In the genomic region with DNA sequence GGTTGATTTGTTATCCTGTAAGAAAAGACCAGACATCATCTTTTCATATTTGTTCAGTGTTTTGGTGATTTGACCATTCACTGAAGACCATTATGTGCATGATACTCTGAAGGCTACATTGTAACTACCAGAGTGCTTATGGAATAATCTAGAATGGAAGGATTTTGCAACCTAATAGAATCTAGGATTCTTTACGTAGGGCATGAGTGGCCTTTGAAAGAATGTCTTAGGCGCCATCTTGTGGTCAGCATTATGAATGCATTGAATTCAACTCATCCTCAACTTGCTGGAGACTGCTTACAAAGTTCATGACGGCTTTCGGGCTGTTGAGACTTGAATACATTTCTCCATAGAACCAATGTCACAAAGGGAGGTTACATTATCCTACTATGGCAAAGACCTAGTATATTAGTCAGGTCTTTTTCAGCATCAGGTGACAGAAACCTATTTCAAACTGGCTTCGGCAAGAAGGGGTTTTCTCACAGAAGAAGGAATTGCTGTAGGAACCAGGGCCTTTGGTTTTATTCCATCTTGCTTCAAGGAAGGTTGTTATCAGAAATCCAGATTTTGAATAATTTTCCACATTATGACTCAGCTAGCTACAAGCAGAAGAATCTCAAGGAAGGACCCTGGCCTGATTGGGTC, we compare ENCODE assay signal across 1 cellular context.
TF ChIP-seq lines count a peak whose summit lies in the region.

No MANE protein-coding gene starts in this region.

TF ChIP-seq in HepG2, 621 proteins besides CTCF, POLR2A, EP300 and RAD21 (continued from another document):
- TF ChIP-seq ZNF33A (CRISPR knock-in tag; IDR thresholded peaks at IDR 0.05; ENCODE audit: borderline replicate concordance): no peak
- no peak for TF ChIP-seq EZH2 (conservative IDR thresholded peaks at IDR 0.05; ENCODE audit: low read depth, low read length)
- TF ChIP-seq, protein P1, sequence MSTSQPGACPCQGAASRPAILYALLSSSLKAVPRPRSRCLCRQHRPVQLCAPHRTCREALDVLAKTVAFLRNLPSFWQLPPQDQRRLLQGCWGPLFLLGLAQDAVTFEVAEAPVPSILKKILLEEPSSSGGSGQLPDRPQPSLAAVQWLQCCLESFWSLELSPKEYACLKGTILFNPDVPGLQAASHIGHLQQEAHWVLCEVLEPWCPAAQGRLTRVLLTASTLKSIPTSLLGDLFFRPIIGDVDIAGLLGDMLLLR (CRISPR knock-in tag; IDR thresholded peaks at IDR 0.05): no peak
- TF ChIP-seq IRF2 (CRISPR knock-in tag; IDR thresholded peaks at IDR 0.05): no peak
- no peak for TF ChIP-seq PRDM15 (CRISPR knock-in tag; IDR thresholded peaks at IDR 0.05)
- peak; percentile 92 for TF ChIP-seq STAG1 (CRISPR knock-in tag; IDR thresholded peaks at IDR 0.05)
- TF ChIP-seq KLF16 (CRISPR knock-in tag; IDR thresholded peaks at IDR 0.05): no peak
- 0 out of 2 replicates have a peak, but pooled peaks have one; percentile 19 for TF ChIP-seq ARID5B (CRISPR knock-in tag; IDR thresholded peaks at IDR 0.05)
- TF ChIP-seq MLLT10 (CRISPR knock-in tag; IDR thresholded peaks at IDR 0.05): no peak
- no peak for TF ChIP-seq ZNF629 (CRISPR knock-in tag; conservative IDR thresholded peaks at IDR 0.05)
- TF ChIP-seq PAX8 (CRISPR knock-in tag; IDR thresholded peaks at IDR 0.05; ENCODE audit: borderline replicate concordance): no peak
- TF ChIP-seq ZFP1 (CRISPR knock-in tag; IDR thresholded peaks at IDR 0.05): no peak
- peak; percentile 92 for TF ChIP-seq SMC3 (IDR thresholded peaks at IDR 0.05; ENCODE audit: low read length)
- TF ChIP-seq PHF21A (CRISPR knock-in tag; IDR thresholded peaks at IDR 0.05): no peak
- TF ChIP-seq, protein P2, sequence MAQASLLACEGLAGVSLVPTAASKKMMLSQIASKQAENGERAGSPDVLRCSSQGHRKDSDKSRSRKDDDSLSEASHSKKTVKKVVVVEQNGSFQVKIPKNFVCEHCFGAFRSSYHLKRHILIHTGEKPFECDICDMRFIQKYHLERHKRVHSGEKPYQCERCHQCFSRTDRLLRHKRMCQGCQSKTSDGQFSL (CRISPR knock-in tag; IDR thresholded peaks at IDR 0.05): no peak
- TF ChIP-seq MAZ (IDR thresholded peaks at IDR 0.05; ENCODE audit: borderline replicate concordance, low read depth, low read length): no peak
- no peak for TF ChIP-seq MAZ (CRISPR knock-in tag; IDR thresholded peaks at IDR 0.05; ENCODE audit: low read depth)
- TF ChIP-seq ZNF878 (CRISPR knock-in tag; IDR thresholded peaks at IDR 0.05): no peak
- TF ChIP-seq RNF2 (conservative IDR thresholded peaks at IDR 0.05; ENCODE audit: low read depth): no peak
